Comparison of ENCODE assay signal across 8 cellular contexts in the genomic region with DNA sequence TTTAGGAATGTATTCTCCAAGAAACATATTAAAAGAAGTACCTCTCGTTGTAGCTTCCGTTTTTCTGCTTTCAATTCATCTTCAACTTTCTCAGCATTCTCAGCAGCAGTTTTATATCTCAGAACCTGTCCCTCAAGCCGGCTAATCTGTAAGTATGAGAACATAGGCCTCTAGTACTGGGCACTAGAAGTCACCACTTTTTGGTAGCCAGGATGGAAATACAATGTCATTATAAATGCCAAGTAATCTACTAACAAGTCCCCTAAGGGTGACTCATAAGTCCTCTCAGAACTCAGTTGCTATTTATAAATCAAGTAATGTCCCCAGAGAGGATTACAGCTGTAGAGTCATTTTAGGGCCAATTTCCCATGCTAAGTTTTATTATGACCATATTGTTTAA.
A peak's percentile ranks its signal among the peaks of the same experiment; 100 is the strongest.
DNase-seq lines count a peak whose midpoint lies in the region; ATAC-seq lines count a peak whose summit lies in the region.

No MANE protein-coding gene starts in this region.

- no peak for DNase-seq in activated T-cell treated with anti-CD3 and anti-CD28 coated beads, Interleukin-2, amount 50 U/mL, for 24 hours
- no peak for DNase-seq in activated T-cell treated with anti-CD3 and anti-CD28 coated beads, Interleukin-2, amount 50 U/mL, for 48 hours
- DNase-seq in T-helper 2 cell treated with Interferon-gamma antibody and Interleukin-4, amounts not matched to agents 5 μg/mL and 100 μg/mL, for 36 hours (ENCODE audit: low spot score), result no peak
- DNase-seq in left colon, result no peak
- no peak for DNase-seq in HPDE6-E6E7 (ENCODE audit: extremely low spot score)
- no peak for DNase-seq in hypothalamus (lab: John Stamatoyannopoulos, UW)
- DNase-seq in NCI-H1092 treated with DMSO at 0.1 percent for 48 hours (lab: John Stamatoyannopoulos, UW), result no peak

- H3K4me3 Mint-ChIP-seq in activated T-cell treated with anti-CD3 and anti-CD28 coated beads, Interleukin-2, amount 50 U/mL, for 24 hours, result peak overlapping the region; percentile 18
- no peak overlapping the region for H3K4me3 Mint-ChIP-seq in T-helper 2 cell treated with Interferon-gamma antibody and Interleukin-4, amounts not matched to agents 5 μg/mL and 100 μg/mL, for 36 hours

- H3K9me3 Mint-ChIP-seq in activated T-cell treated with anti-CD3 and anti-CD28 coated beads, Interleukin-2, amount 50 U/mL, for 24 hours, result no peaks in the 10 kb centered on the region
- H3K9me3 Mint-ChIP-seq in T-helper 2 cell treated with Interferon-gamma antibody and Interleukin-4, amounts not matched to agents 5 μg/mL and 100 μg/mL, for 36 hours, result no peaks in the 10 kb centered on the region

- peaks cover 31% of the 10 kb centered on the region for H3K4me1 Mint-ChIP-seq in activated T-cell treated with anti-CD3 and anti-CD28 coated beads, Interleukin-2, amount 50 U/mL, for 24 hours (ENCODE audit: low read depth)
- no peaks in the 10 kb centered on the region for H3K4me1 Mint-ChIP-seq in T-helper 2 cell treated with Interferon-gamma antibody and Interleukin-4, amounts not matched to agents 5 μg/mL and 100 μg/mL, for 36 hours (ENCODE audit: low read depth)

- ATAC-seq in HG02973 (IDR thresholded peaks at IDR 0.05; ENCODE audit: unreplicated experiment) (peak; percentile 76), left colon (peak; percentile 89)

- peak overlapping the region; percentile 94 for H3K27ac Mint-ChIP-seq in activated T-cell treated with anti-CD3 and anti-CD28 coated beads, Interleukin-2, amount 50 U/mL, for 24 hours
- peak overlapping the region; percentile 18 for H3K27ac Mint-ChIP-seq in T-helper 2 cell treated with Interferon-gamma antibody and Interleukin-4, amounts not matched to agents 5 μg/mL and 100 μg/mL, for 36 hours

- no peaks in the 10 kb centered on the region for H3K27me3 Mint-ChIP-seq in activated T-cell treated with anti-CD3 and anti-CD28 coated beads, Interleukin-2, amount 50 U/mL, for 24 hours
- no peaks in the 10 kb centered on the region for H3K27me3 Mint-ChIP-seq in T-helper 2 cell treated with Interferon-gamma antibody and Interleukin-4, amounts not matched to agents 5 μg/mL and 100 μg/mL, for 36 hours (ENCODE audit: low read depth)

- intact Hi-C loops in left colon (cut with DNase I, micrococcal nuclease), result no loop called here

- peaks cover 90% of the 10 kb centered on the region for H3K36me3 Mint-ChIP-seq in activated T-cell treated with anti-CD3 and anti-CD28 coated beads, Interleukin-2, amount 50 U/mL, for 24 hours (ENCODE audit: low read depth)
- peaks cover 49% of the 10 kb centered on the region for H3K36me3 Mint-ChIP-seq in T-helper 2 cell treated with Interferon-gamma antibody and Interleukin-4, amounts not matched to agents 5 μg/mL and 100 μg/mL, for 36 hours (ENCODE audit: low read depth)
